ENCODE assay signal across 26 cellular contexts in the genomic region with DNA sequence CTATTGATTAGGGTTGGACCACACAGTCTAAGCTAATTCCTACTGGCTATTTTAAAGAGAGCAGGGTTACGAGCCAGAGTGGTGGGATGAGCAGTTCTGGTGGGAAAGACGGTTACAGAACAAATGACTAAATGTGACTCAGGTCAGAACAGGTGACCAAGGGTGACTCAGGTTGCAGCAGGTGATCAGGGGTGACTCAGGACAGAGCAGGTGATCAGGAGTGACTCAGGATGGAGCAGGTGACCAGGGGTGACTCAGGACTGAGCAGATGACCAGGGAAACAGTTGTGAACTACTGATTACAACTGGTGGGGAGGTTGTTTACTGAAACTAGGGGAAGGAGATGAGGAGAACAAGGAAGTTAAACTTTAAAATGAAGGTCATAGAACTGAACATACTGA.
A peak's percentile ranks its signal among the peaks of the same experiment; 100 is the strongest.
DNase-seq lines count a peak whose midpoint lies in the region; ATAC-seq, FAIRE-seq and TF ChIP-seq lines count a peak whose summit lies in the region.
"Had no signal": no experiment of that assay in that cellular context is flagged by ENCODE, and none has a peak within 500 bp of the region (broad histone marks: within the 10 kb centered on the region; RNA-seq: fewer than 3 reads in every experiment).

No MANE protein-coding gene starts in this region.

- DNase-seq in HepG2 (ENCODE audit: low spot score) (no peak), right lobe of liver (no peak), RWPE2 (ENCODE audit: low spot score) (no peak), foreskin keratinocyte (peak; percentile 81 to 86), immature natural killer cell (no peak), osteocyte (ENCODE audit: extremely low spot score, unreplicated experiment) (no peak)
- no peak for DNase-seq in effector memory CD8-positive, alpha-beta T cell
- DNase-seq: ACHN; activated CD4-positive, alpha-beta T cell treated with anti-CD3 and anti-CD28 coated beads for 4 hours; central memory CD4-positive, alpha-beta T cell; COR-L47; mesenchymal stem cell; NCI-H2171; NCI-H524; nucleus accumbens; SK-N-SH; small intestine; stimulated activated CD4-positive, alpha-beta T cell treated with anti-CD3 and anti-CD28 coated beads, Interleukin-4, amount 100 ng/mL, for 1 hour; stimulated activated naive CD4-positive, alpha-beta T cell; T-helper 2 cell; uterus had no signal

- no peak overlapping the region for H2AFZ ChIP-seq in HepG2 (ENCODE audit: low read length)

- TF ChIP-seq RAD21 in HepG2 (CRISPR knock-in tag; IDR thresholded peaks at IDR 0.05), result no peak

- BruUV-seq in HepG2 (replicated peaks; lab: Mats Ljungman, UMichigan), result no TSS peak

- no peak overlapping the region for H3K4me2 ChIP-seq in HepG2 (ENCODE audit: low read depth, low read length)
- H3K4me2 ChIP-seq: SK-N-SH had no signal

- H3K27me3 ChIP-seq in HepG2 (ENCODE audit: control insufficient read depth in 1 of 2, insufficient read depth in 2 of 2, low read length in 2 of 2) (no peaks in the 10 kb centered on the region), right lobe of liver (no peaks in the 10 kb centered on the region), RWPE2 (ENCODE audit: insufficient read depth, poor library complexity, severe bottlenecking) (no peaks in the 10 kb centered on the region), foreskin keratinocyte (peaks cover 17% of the 10 kb centered on the region), gastroesophageal sphincter (no peaks in the 10 kb centered on the region)
- H3K27me3 ChIP-seq: ascending aorta, uterus had no signal

- H3K36me3 Mint-ChIP-seq in immature natural killer cell (no peaks in the 10 kb centered on the region), osteocyte (ENCODE audit: unreplicated experiment) (no peaks in the 10 kb centered on the region)
- no peaks in the 10 kb centered on the region for H3K36me3 Mint-ChIP-seq in effector memory CD8-positive, alpha-beta T cell (ENCODE audit: insufficient read depth)
- H3K36me3 Mint-ChIP-seq: activated naive CD4-positive, alpha-beta T cell treated with anti-CD3 and anti-CD28 coated beads, Interleukin-2, amount 50 U/mL, for 24 hours had no signal

- no peak for TF ChIP-seq CTCF in HepG2 (CRISPR knock-in tag; IDR thresholded peaks at IDR 0.05)
- no peak for TF ChIP-seq CTCF in right lobe of liver (IDR thresholded peaks at IDR 0.05)
- TF ChIP-seq CTCF in RWPE2 (IDR thresholded peaks at IDR 0.05; ENCODE audit: poor library complexity, severe bottlenecking), result no peak
- TF ChIP-seq CTCF in foreskin keratinocyte (conservative IDR thresholded peaks at IDR 0.05), result no peak
- no peak for TF ChIP-seq CTCF in gastroesophageal sphincter (IDR thresholded peaks at IDR 0.05)
- no peak for TF ChIP-seq CTCF in osteocyte (IDR thresholded peaks at IDR 0.05)

- WGBS in HepG2 (ENCODE audit: low lambda C conversion rate), result 14% methylated on average over 2 of the region's 2 CpGs
- 43% methylated on average over 2 of the region's 2 CpGs for WGBS in right lobe of liver (ENCODE audit: insufficient coverage, low coverage, low lambda C conversion rate, missing lambda C conversion rate)
- 100% methylated on average over 2 of the region's 2 CpGs; no CpG with 5 or more reads in 1 of the 2 donors for WGBS in gastroesophageal sphincter (ENCODE audit: low coverage in 1 of 2), 2 donors

- H4K20me1 ChIP-seq in HepG2 (ENCODE audit: insufficient read depth, low read length), result no peaks in the 10 kb centered on the region

- no peak overlapping the region for H3K27ac ChIP-seq in HepG2 (ENCODE audit: extremely low read length, insufficient read depth, low read length)
- no peak overlapping the region for H3K27ac ChIP-seq in right lobe of liver
- H3K27ac ChIP-seq in RWPE2 (ENCODE audit: poor library complexity, severe bottlenecking), result no peak overlapping the region
- peak overlapping the region; percentile 20 for H3K27ac ChIP-seq in foreskin keratinocyte
- H3K27ac ChIP-seq in gastroesophageal sphincter, result no peak overlapping the region
- H3K27ac ChIP-seq: ascending aorta, uterus had no signal

- H3K27ac Mint-ChIP-seq in immature natural killer cell, result no peak overlapping the region
- H3K27ac Mint-ChIP-seq in effector memory CD8-positive, alpha-beta T cell, result no peak overlapping the region
- H3K27ac Mint-ChIP-seq in osteocyte (ENCODE audit: unreplicated experiment), result no peak overlapping the region
- H3K27ac Mint-ChIP-seq: activated naive CD4-positive, alpha-beta T cell treated with anti-CD3 and anti-CD28 coated beads, Interleukin-2, amount 50 U/mL, for 24 hours; dendritic cell treated with granulocyte-macrophage colony-stimulating factor and Interleukin-4, amounts not matched to agents 40 ng/mL and 50 ng/mL, for 4 days had no signal

- POLR2A ChIA-PET in HepG2 (lab: Yijun Ruan, JAX), result no interaction called here

- H3K4me3 ChIP-seq in HepG2 (replicated peaks in 1 of 3; ENCODE audit: insufficient read depth in 1 of 3, low read depth in 2 of 3, low read length in 3 of 3), result no peak overlapping the region
- H3K4me3 ChIP-seq in right lobe of liver, result no peak overlapping the region
- H3K4me3 ChIP-seq in RWPE2 (ENCODE audit: severe bottlenecking), result no peak overlapping the region
- H3K4me3 ChIP-seq in gastroesophageal sphincter, result no peak overlapping the region
- H3K4me3 ChIP-seq: ascending aorta, uterus had no signal

- H3K27me3 Mint-ChIP-seq in immature natural killer cell (ENCODE audit: low read depth in 3 of 3) (no peaks in the 10 kb centered on the region), osteocyte (ENCODE audit: unreplicated experiment) (no peaks in the 10 kb centered on the region)
- no peaks in the 10 kb centered on the region for H3K27me3 Mint-ChIP-seq in effector memory CD8-positive, alpha-beta T cell
- H3K27me3 Mint-ChIP-seq: activated naive CD4-positive, alpha-beta T cell treated with anti-CD3 and anti-CD28 coated beads, Interleukin-2, amount 50 U/mL, for 24 hours; dendritic cell treated with granulocyte-macrophage colony-stimulating factor and Interleukin-4, amounts not matched to agents 40 ng/mL and 50 ng/mL, for 4 days had no signal

- H3K9me3 Mint-ChIP-seq in immature natural killer cell (peaks cover 8 to 34% (median 20%) of the 10 kb centered on the region in 6 donors), osteocyte (ENCODE audit: unreplicated experiment) (peaks cover 9% of the 10 kb centered on the region)
- peaks cover 8 to 14% of the 10 kb centered on the region in 2 donors for H3K9me3 Mint-ChIP-seq in effector memory CD8-positive, alpha-beta T cell

- no peak for TF ChIP-seq POLR2A in HepG2 (IDR thresholded peaks at IDR 0.05; ENCODE audit: insufficient read depth in 1 of 2, low read depth in 2 of 2, low read length in 2 of 2)
- TF ChIP-seq POLR2A in right lobe of liver (IDR thresholded peaks at IDR 0.05), result no peak
- TF ChIP-seq POLR2A in gastroesophageal sphincter (IDR thresholded peaks at IDR 0.05), result no peak

- H3K4me1 ChIP-seq in HepG2 (ENCODE audit: insufficient read depth, low read length), result no peaks in the 10 kb centered on the region
- H3K4me1 ChIP-seq in right lobe of liver, result no peaks in the 10 kb centered on the region
- H3K4me1 ChIP-seq in RWPE2 (ENCODE audit: insufficient read depth, poor library complexity, severe bottlenecking), result no peaks in the 10 kb centered on the region
- no peaks in the 10 kb centered on the region for H3K4me1 ChIP-seq in foreskin keratinocyte
- H3K4me1 ChIP-seq in gastroesophageal sphincter, result no peaks in the 10 kb centered on the region
- H3K4me1 ChIP-seq: ascending aorta, uterus had no signal

- H3K9ac ChIP-seq in HepG2 (ENCODE audit: insufficient read depth, low read depth, low read length), result no peak overlapping the region
- H3K9ac ChIP-seq: SK-N-SH had no signal

- H3K9me3 ChIP-seq in HepG2 (ENCODE audit: low read length), result peaks cover 20% of the 10 kb centered on the region
- H3K9me3 ChIP-seq in right lobe of liver, result no peaks in the 10 kb centered on the region
- peaks cover 5% of the 10 kb centered on the region for H3K9me3 ChIP-seq in RWPE2 (ENCODE audit: severe bottlenecking)
- H3K9me3 ChIP-seq in gastroesophageal sphincter, result peaks cover 0 to 17% (median 0%) of the 10 kb centered on the region in 3 donors
- H3K9me3 ChIP-seq: ascending aorta, SK-N-SH, uterus had no signal

- FAIRE-seq in HepG2 (lab: Jason Lieb, UNC), result no peak

- in situ Hi-C loops in HepG2 (cut with HindIII; ENCODE audit: extremely low pct_ligation_motif_present, low pct_unique_long_range_greater_than_20kb), result no loop called here

- H3K4me1 Mint-ChIP-seq in immature natural killer cell (no peaks in the 10 kb centered on the region), osteocyte (ENCODE audit: unreplicated experiment) (no peaks in the 10 kb centered on the region)
- H3K4me1 Mint-ChIP-seq in effector memory CD8-positive, alpha-beta T cell (ENCODE audit: low read depth in 2 of 2), result no peaks in the 10 kb centered on the region
- H3K4me1 Mint-ChIP-seq: activated naive CD4-positive, alpha-beta T cell treated with anti-CD3 and anti-CD28 coated beads, Interleukin-2, amount 50 U/mL, for 24 hours had no signal

- ATAC-seq in HepG2 (no peak), right lobe of liver (no peak), RWPE2 (ENCODE audit: low read depth) (peak; percentile 51), foreskin keratinocyte (peak; percentile 100), gastroesophageal sphincter (no peak)
- no peak for ATAC-seq in effector memory CD8-positive, alpha-beta T cell (replicated peaks)
- ATAC-seq: HCT116 had no signal

- H3K36me3 ChIP-seq in HepG2 (replicated peaks in 1 of 2; ENCODE audit: control insufficient read depth in 1 of 2, insufficient read depth in 2 of 2, low read length in 2 of 2) (no peaks in the 10 kb centered on the region), right lobe of liver (no peaks in the 10 kb centered on the region), RWPE2 (ENCODE audit: low read depth) (no peaks in the 10 kb centered on the region), gastroesophageal sphincter (no peaks in the 10 kb centered on the region)
- H3K36me3 ChIP-seq: ascending aorta, uterus had no signal

- H3K79me2 ChIP-seq in HepG2 (ENCODE audit: insufficient read depth, low read length), result no peaks in the 10 kb centered on the region

- TF ChIP-seq EP300 in HepG2 (IDR thresholded peaks at IDR 0.05; ENCODE audit: low read depth in 2 of 2, low read length in 2 of 2) (no peak), HepG2 (CRISPR knock-in tag; IDR thresholded peaks at IDR 0.05; ENCODE audit: borderline replicate concordance) (no peak), gastroesophageal sphincter (IDR thresholded peaks at IDR 0.05) (no peak)

- H3K4me3 Mint-ChIP-seq in immature natural killer cell, result no peak overlapping the region
- H3K4me3 Mint-ChIP-seq in effector memory CD8-positive, alpha-beta T cell, result no peak overlapping the region
- no peak overlapping the region for H3K4me3 Mint-ChIP-seq in osteocyte (ENCODE audit: unreplicated experiment)
- H3K4me3 Mint-ChIP-seq: activated naive CD4-positive, alpha-beta T cell treated with anti-CD3 and anti-CD28 coated beads, Interleukin-2, amount 50 U/mL, for 24 hours; dendritic cell treated with granulocyte-macrophage colony-stimulating factor and Interleukin-4, amounts not matched to agents 40 ng/mL and 50 ng/mL, for 4 days had no signal

- CTCF ChIA-PET in HepG2 (lab: Yijun Ruan, JAX; ENCODE audit: low intra/inter-chr PET ratio, low total read pairs), result no interaction called here

- intact Hi-C loops in HepG2 (cut with micrococcal nuclease; ENCODE audit: unreplicated experiment), result no loop called here
- intact Hi-C loops in right lobe of liver (cut with DNase I), result no loop called here

TF ChIP-seq in HepG2, 621 proteins besides CTCF, POLR2A, EP300 and RAD21 (continues in another document):
- no peak for TF ChIP-seq ZNF225 (CRISPR knock-in tag; IDR thresholded peaks at IDR 0.05)
- TF ChIP-seq RNF2 (conservative IDR thresholded peaks at IDR 0.05; ENCODE audit: low read depth), result no peak

Comparison
In these comparisons a context has a peak if more than half of its experiments do, and no peak if none do; other contexts are left out.
1. ATAC-seq: peak in RWPE2 (single experiment) and foreskin keratinocyte (single experiment); none in HepG2 (single experiment), right lobe of liver (0 of 4), gastroesophageal sphincter (single experiment) and effector memory CD8-positive, alpha-beta T cell (single experiment).
2. DNase-seq: peak in foreskin keratinocyte (2 of 2); none in HepG2 (single experiment), right lobe of liver (0 of 3), RWPE2 (single experiment), immature natural killer cell (0 of 3), effector memory CD8-positive, alpha-beta T cell (0 of 3) and osteocyte (single experiment).